Comparison of ENCODE assay signal across 25 cellular contexts in genomic region chr1:205615789-205616188, GRCh38. TPM values are rescaled to one million over a fixed set of nuclear protein-coding genes. Genes with fewer than 3 reads are reported as not detected.
A peak's percentile ranks its signal among the peaks of the same experiment; 100 is the strongest.
DNase-seq lines count a peak whose midpoint lies in the region; ATAC-seq and TF ChIP-seq lines count a peak whose summit lies in the region.
"Had no signal": no experiment of that assay in that cellular context is flagged by ENCODE, and none has a peak within 500 bp of the region (broad histone marks: within the 10 kb centered on the region; RNA-seq: fewer than 3 reads in every experiment).

No MANE protein-coding gene starts in this region.

- no peaks in the 10 kb centered on the region for H3K27me3 ChIP-seq in breast epithelium
- H3K27me3 ChIP-seq: right atrium auricular region had no signal

- H3K4me1 ChIP-seq in breast epithelium (no peaks in the 10 kb centered on the region), HEK293 (ENCODE audit: control insufficient read depth, insufficient read depth, low read length) (peaks cover 4% of the 10 kb centered on the region)

- no peak for TF ChIP-seq POLR2A in breast epithelium (IDR thresholded peaks at IDR 0.05)

- H3K4me3 ChIP-seq in breast epithelium (no peak overlapping the region), HEK293 (ENCODE audit: low read depth, low read length) (no peak overlapping the region)
- H3K4me3 ChIP-seq: GM23248, right atrium auricular region had no signal

- no peak for ATAC-seq in central memory CD8-positive, alpha-beta T cell (replicated peaks; ENCODE audit: extremely low read depth, poor library complexity, severe bottlenecking)
- ATAC-seq in stimulated activated effector memory CD8-positive, alpha-beta T cell treated with anti-CD3 and anti-CD28 coated beads, Interleukin-12 subunit alpha, Interleukin-12 subunit beta, amount 100 ng/mL, for 72 hours = no peak
- no peak for ATAC-seq in omental fat pad (ENCODE audit: low FRiP score)
- no peak for ATAC-seq in HG03135 (IDR thresholded peaks at IDR 0.05; ENCODE audit: unreplicated experiment)
- ATAC-seq: SK-N-SH treated with all-trans-retinoic acid at 6 μM for 48 hours had no signal

- H3K4me3 Mint-ChIP-seq in MCF 10A (ENCODE audit: unreplicated experiment) = no peak overlapping the region
- H3K4me3 Mint-ChIP-seq in central memory CD8-positive, alpha-beta T cell = no peak overlapping the region
- no peak overlapping the region for H3K4me3 Mint-ChIP-seq in stimulated activated effector memory CD8-positive, alpha-beta T cell treated with anti-CD3 and anti-CD28 coated beads, Interleukin-12 subunit alpha, Interleukin-12 subunit beta, amount 100 ng/mL, for 72 hours
- H3K4me3 Mint-ChIP-seq: activated naive CD4-positive, alpha-beta T cell treated with anti-CD3 and anti-CD28 coated beads, Interleukin-2, amount 10 ng/mL, durations not matched to agents 7 days and 5 days; activated T-helper 1 cell treated with anti-CD3 and anti-CD28 coated beads, Interleukin-12 subunit alpha, Interleukin-12 subunit beta, Interleukin-2, Interleukin-4 antibody, amounts not matched to agents 30 ng/mL and 10 ng/mL and 1 ng/mL, durations not matched to agents 14 hours and 24 hours and 36 hours had no signal

- BruUV-seq in MCF 10A (replicated peaks; lab: Mats Ljungman, UMichigan) = TSS peak; percentile 7

- no peaks in the 10 kb centered on the region for H3K27me3 Mint-ChIP-seq in MCF 10A (ENCODE audit: insufficient read depth, unreplicated experiment)
- no peaks in the 10 kb centered on the region for H3K27me3 Mint-ChIP-seq in central memory CD8-positive, alpha-beta T cell
- H3K27me3 Mint-ChIP-seq: activated naive CD4-positive, alpha-beta T cell treated with anti-CD3 and anti-CD28 coated beads, Interleukin-2, amount 10 ng/mL, durations not matched to agents 7 days and 5 days had no signal

- CTCF ChIA-PET in MCF 10A (lab: Yijun Ruan, JAX) (interaction anchor here (0.8 to 1.4 kb wide), 4 partner anchors 12 to 24 kb away, joined by 3 to 6 read pairs (median 4); no protein-coding TSS in a partner anchor), HEK293 (lab: Yijun Ruan, JAX) (interaction anchor here (2.0 kb wide), 1 partner anchor 24 kb away, joined by 11 read pairs; no protein-coding TSS in a partner anchor)

- DNase-seq in MCF 10A (ENCODE audit: unreplicated experiment) (no peak), breast epithelium (ENCODE audit: low spot score in 2 of 2) (no peak), omental fat pad (ENCODE audit: low spot score) (no peak), DMS 273 treated with DMSO at 0.1 percent for 48 hours (lab: John Stamatoyannopoulos, UW) (no peak)
- DNase-seq in central memory CD8-positive, alpha-beta T cell (ENCODE audit: low spot score in 2 of 2) = no peak
- DNase-seq in stimulated activated effector memory CD8-positive, alpha-beta T cell treated with anti-CD3 and anti-CD28 coated beads, Interleukin-12 subunit alpha, Interleukin-12 subunit beta, amount 100 ng/mL, for 72 hours (ENCODE audit: low spot score in 2 of 2) = no peak
- DNase-seq: activated CD4-positive, alpha-beta T cell treated with anti-CD3 and anti-CD28 coated beads for 4 hours; activated naive CD4-positive, alpha-beta T cell treated with anti-CD3 and anti-CD28 coated beads, Interleukin-2, amount 10 ng/mL, durations not matched to agents 7 days and 5 days; aorta; central memory CD4-positive, alpha-beta T cell; dermis blood vessel endothelial cell; EL; GM23248; midbrain; NCI-H1694; stimulated activated CD4-positive, alpha-beta T cell treated with anti-CD3 and anti-CD28 coated beads, Interleukin-2, amount 100 ng/mL, for 24 hours; T-helper 2 cell; trophoblast cell had no signal

- intact Hi-C loops in MCF 10A (cut with micrococcal nuclease) = no loop called here
- intact Hi-C loops in breast epithelium (cut with DNase I; ENCODE audit: low total_unique reads) = no loop called here

- H3K4me1 Mint-ChIP-seq in MCF 10A (ENCODE audit: insufficient read depth, unreplicated experiment) = peaks cover 15% of the 10 kb centered on the region
- H3K4me1 Mint-ChIP-seq in central memory CD8-positive, alpha-beta T cell = peaks cover 37% of the 10 kb centered on the region
- H3K4me1 Mint-ChIP-seq in stimulated activated effector memory CD8-positive, alpha-beta T cell treated with anti-CD3 and anti-CD28 coated beads, Interleukin-12 subunit alpha, Interleukin-12 subunit beta, amount 100 ng/mL, for 72 hours = peaks cover 26% of the 10 kb centered on the region

- peaks cover 92% of the 10 kb centered on the region for H3K36me3 Mint-ChIP-seq in MCF 10A (ENCODE audit: insufficient read depth, unreplicated experiment)
- H3K36me3 Mint-ChIP-seq in central memory CD8-positive, alpha-beta T cell (ENCODE audit: insufficient read depth) = peaks cover 64% of the 10 kb centered on the region
- H3K36me3 Mint-ChIP-seq in stimulated activated effector memory CD8-positive, alpha-beta T cell treated with anti-CD3 and anti-CD28 coated beads, Interleukin-12 subunit alpha, Interleukin-12 subunit beta, amount 100 ng/mL, for 72 hours = peaks cover 100% of the 10 kb centered on the region

- H3K9me3 ChIP-seq in breast epithelium = no peaks in the 10 kb centered on the region
- H3K9me3 ChIP-seq in HEK293 (ENCODE audit: control insufficient read depth, insufficient read depth, low read depth, low read length) = no peaks in the 10 kb centered on the region
- H3K9me3 ChIP-seq: right atrium auricular region had no signal

- H3K27ac ChIP-seq in breast epithelium (peak overlapping the region in 1 of 2 donors; percentile 40), HEK293 (ENCODE audit: extremely low read depth, low read depth, low read length) (no peak overlapping the region)
- H3K27ac ChIP-seq: C4-2B, GM23248, HL-60, right atrium auricular region had no signal

- no peak for TF ChIP-seq CTCF in MCF 10A (IDR thresholded peaks at IDR 0.05; ENCODE audit: unreplicated experiment)
- no peak for TF ChIP-seq CTCF in breast epithelium (IDR thresholded peaks at IDR 0.05)
- TF ChIP-seq CTCF in HEK293 (tag by site-specific recombination; IDR thresholded peaks at IDR 0.05) = no peak
- no peak for TF ChIP-seq CTCF in omental fat pad (IDR thresholded peaks at IDR 0.05)

- POLR2A ChIA-PET in MCF 10A (lab: Yijun Ruan, JAX) = interaction anchor here (0.6 to 7.1 kb wide), 6 partner anchors 8 to 134 kb away, joined by 3 to 105 read pairs (median 6); partner anchors contain the start of gene ELK4
- POLR2A ChIA-PET in HEK293 (lab: Yijun Ruan, JAX) = no interaction called here

- no peaks in the 10 kb centered on the region for H3K36me3 ChIP-seq in breast epithelium
- peaks cover 24 to 49% of the 10 kb centered on the region in 2 experiments for H3K36me3 ChIP-seq in HEK293 (ENCODE audit: control insufficient read depth in 2 of 2, insufficient read depth in 1 of 2, low read length in 2 of 2)

- no peaks in the 10 kb centered on the region for H3K9me3 Mint-ChIP-seq in MCF 10A (ENCODE audit: unreplicated experiment)
- H3K9me3 Mint-ChIP-seq in central memory CD8-positive, alpha-beta T cell = no peaks in the 10 kb centered on the region
- H3K9me3 Mint-ChIP-seq in stimulated activated effector memory CD8-positive, alpha-beta T cell treated with anti-CD3 and anti-CD28 coated beads, Interleukin-12 subunit alpha, Interleukin-12 subunit beta, amount 100 ng/mL, for 72 hours = no peaks in the 10 kb centered on the region
- H3K9me3 Mint-ChIP-seq: activated naive CD4-positive, alpha-beta T cell treated with anti-CD3 and anti-CD28 coated beads, Interleukin-2, amount 10 ng/mL, durations not matched to agents 7 days and 5 days; activated T-helper 1 cell treated with anti-CD3 and anti-CD28 coated beads, Interleukin-12 subunit alpha, Interleukin-12 subunit beta, Interleukin-2, Interleukin-4 antibody, amounts not matched to agents 30 ng/mL and 10 ng/mL and 1 ng/mL, durations not matched to agents 14 hours and 24 hours and 36 hours had no signal

- no peak overlapping the region for H3K27ac Mint-ChIP-seq in MCF 10A (ENCODE audit: low read depth, unreplicated experiment)
- H3K27ac Mint-ChIP-seq in central memory CD8-positive, alpha-beta T cell (ENCODE audit: low read depth) = peak overlapping the region; percentile 61
- peak overlapping the region; percentile 23 for H3K27ac Mint-ChIP-seq in stimulated activated effector memory CD8-positive, alpha-beta T cell treated with anti-CD3 and anti-CD28 coated beads, Interleukin-12 subunit alpha, Interleukin-12 subunit beta, amount 100 ng/mL, for 72 hours
- H3K27ac Mint-ChIP-seq: activated T-helper 1 cell treated with anti-CD3 and anti-CD28 coated beads, Interleukin-12 subunit alpha, Interleukin-12 subunit beta, Interleukin-2, Interleukin-4 antibody, amounts not matched to agents 30 ng/mL and 10 ng/mL and 1 ng/mL, durations not matched to agents 14 hours and 24 hours and 36 hours had no signal

TF ChIP-seq in HEK293, 187 proteins besides CTCF, POLR2A, EP300 and RAD21:
- TF ChIP-seq ZNF747 (tag by site-specific recombination; IDR thresholded peaks at IDR 0.05) = no peak
- peak; percentile 68 for TF ChIP-seq ZNF10 (tag by site-specific recombination; IDR thresholded peaks at IDR 0.05)

RNA-seq across cellular contexts. Expression of gene ELK4, which starts 16.0 kb away (rescaled TPM):
- 101 and 109 TPM in 2 replicates for total RNA-seq in MCF 10A (2022)
- total RNA-seq in breast epithelium = 10 to 100 TPM; 22.6 to 32.5 (median 26.5) TPM
- 10 to 100 TPM; 20.7 to 37.5 (median 27.8) TPM for total RNA-seq in omental fat pad
